8 cellular contexts compared by ENCODE assay signal in the genomic region with DNA sequence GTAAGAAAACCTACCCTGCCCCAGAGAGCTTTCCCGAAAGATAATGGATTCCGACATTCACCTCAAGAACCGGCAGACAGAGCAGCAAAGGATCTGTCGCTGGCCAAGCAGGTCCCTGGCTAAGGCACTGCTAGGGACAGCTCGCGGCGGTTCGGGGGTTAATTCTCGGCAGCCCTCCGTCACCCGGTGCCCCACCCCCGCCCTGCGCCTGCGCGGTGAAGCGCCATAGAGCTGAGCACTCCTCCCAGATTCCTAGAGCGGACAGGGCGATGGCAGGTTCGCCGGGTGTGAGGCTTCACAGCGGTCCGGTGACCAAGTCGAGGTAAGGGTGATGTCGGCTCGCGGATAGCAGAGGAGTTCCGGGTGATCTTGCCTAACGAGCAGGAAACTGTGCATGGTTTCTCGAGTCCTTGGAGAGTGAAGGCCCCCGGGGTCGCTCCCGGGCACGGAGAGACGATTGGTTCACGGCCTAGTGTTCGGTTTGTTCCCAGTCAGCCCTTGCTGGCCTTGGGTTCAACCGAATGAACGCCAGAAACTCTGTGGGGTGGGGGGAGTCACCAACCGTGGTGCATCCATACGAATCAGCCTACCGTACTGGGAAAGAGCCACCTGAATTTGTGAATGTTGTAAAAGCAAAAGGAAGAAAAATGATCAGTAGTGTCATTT. TPM values are rescaled to one million over a fixed set of nuclear protein-coding genes. Genes with fewer than 3 reads are reported as not detected.
A peak's percentile ranks its signal among the peaks of the same experiment; 100 is the strongest.
DNase-seq lines count a peak whose midpoint lies in the region; ATAC-seq, FAIRE-seq and TF ChIP-seq lines count a peak whose summit lies in the region.

A gene (minus strand): TSS at position 160 of the 666 bp plus-strand sequence. CDS start 25,877 bp downstream, outside the sequence.

- no peaks in the 10 kb centered on the region for H3K27me3 ChIP-seq in BLaER1 treated with 17β-estradiol and CSF1 and Interleukin-3, amounts not matched to agents 10 nM and 100 nM
- H3K27me3 ChIP-seq in HepG2 (ENCODE audit: control insufficient read depth in 1 of 2, insufficient read depth in 2 of 2, low read length in 2 of 2), result no peaks in the 10 kb centered on the region; a peak in 1 of 5 replicates

- H2AFZ ChIP-seq in HepG2 (ENCODE audit: low read length), result peak within 1 kb of the TSS; percentile 86

- 0 out of 2 replicates have a peak, but pooled peaks have one; percentile 8 for TF ChIP-seq RAD21 in HepG2 (CRISPR knock-in tag; IDR thresholded peaks at IDR 0.05)

- peaks cover 23 to 29% (median 25%) of the 10 kb centered on the region in 10 experiments for H3K4me1 ChIP-seq in BLaER1 treated with 17β-estradiol and CSF1 and Interleukin-3, amounts not matched to agents 10 nM and 100 nM
- peaks cover 34% of the 10 kb centered on the region for H3K4me1 ChIP-seq in HepG2 (ENCODE audit: insufficient read depth, low read length)

- peak; percentile 86 for ATAC-seq in GM19351 (IDR thresholded peaks at IDR 0.05; ENCODE audit: unreplicated experiment)
- ATAC-seq in HG03521 (IDR thresholded peaks at IDR 0.05; ENCODE audit: unreplicated experiment), result peak; percentile 93
- peak; percentile 99 for ATAC-seq in HepG2

- peak; percentile 96 for DNase-seq in NCI-H748 (lab: John Stamatoyannopoulos, UW; ENCODE audit: unreplicated experiment)
- peak; percentile 92 to 94 for DNase-seq in activated CD4-positive, alpha-beta T cell treated with anti-CD3 and anti-CD28 coated beads, Interleukin-2, amount 50 U/mL, for 24 hours (ENCODE audit: low read depth in 1 of 2, low spot score in 1 of 2)
- DNase-seq in dermis blood vessel endothelial cell, result peak; percentile 98
- peak; percentile 90 for DNase-seq in HepG2 (ENCODE audit: low spot score)
- DNase-seq in stimulated activated CD4-positive, alpha-beta T cell treated with anti-CD3 and anti-CD28 coated beads, Interleukin-4, amount 100 ng/mL, for 1 hour, result peak; percentile 96

- no TSS peak for BruUV-seq in HepG2 (replicated peaks; lab: Mats Ljungman, UMichigan)

- peaks cover 52% of the 10 kb centered on the region for H3K79me2 ChIP-seq in HepG2 (ENCODE audit: insufficient read depth, low read length)

- peak; percentile 85 for FAIRE-seq in HepG2 (lab: Jason Lieb, UNC)

- TF ChIP-seq EP300 in HepG2 (IDR thresholded peaks at IDR 0.05; ENCODE audit: low read depth in 2 of 2, low read length in 2 of 2) (peak; percentile 40 to 65; a peak in 2 of 4 replicates), HepG2 (CRISPR knock-in tag; IDR thresholded peaks at IDR 0.05; ENCODE audit: borderline replicate concordance) (peak; percentile 53)

- in situ Hi-C loops in HepG2 (cut with HindIII; ENCODE audit: extremely low pct_ligation_motif_present, low pct_unique_long_range_greater_than_20kb), result no loop called here

- 2% methylated on average over 14 of the region's 41 CpGs for WGBS in HepG2 (ENCODE audit: low lambda C conversion rate)

- H3K36me3 ChIP-seq in BLaER1 treated with 17β-estradiol and CSF1 and Interleukin-3, amounts not matched to agents 10 nM and 100 nM, result peaks cover 30 to 42% (median 35%) of the 10 kb centered on the region in 11 experiments
- H3K36me3 ChIP-seq in HepG2 (replicated peaks in 1 of 2; ENCODE audit: control insufficient read depth in 1 of 2, insufficient read depth in 2 of 2, low read length in 2 of 2), result peaks cover 3 to 9% of the 10 kb centered on the region in 2 experiments; a peak in 3 of 5 replicates

- H3K9me3 ChIP-seq in BLaER1 treated with 17β-estradiol and CSF1 and Interleukin-3, amounts not matched to agents 10 nM and 100 nM (replicated peaks in 1 of 11), result peaks cover 36 to 49% (median 41%) of the 10 kb centered on the region in 11 experiments
- no peaks in the 10 kb centered on the region for H3K9me3 ChIP-seq in HepG2 (ENCODE audit: low read length)

- POLR2A ChIA-PET in HepG2 (lab: Yijun Ruan, JAX), result interaction anchor here (0.6 to 2.4 kb wide), 14 partner anchors 9 to 682 kb away, joined by 3 to 21 read pairs (median 4); a partner anchor contains a TSS

- CTCF ChIA-PET in HepG2 (lab: Yijun Ruan, JAX; ENCODE audit: low intra/inter-chr PET ratio, low total read pairs), result no interaction called here

- TF ChIP-seq CTCF in HepG2 (CRISPR knock-in tag; IDR thresholded peaks at IDR 0.05), result no peak; the same call in 1 of the 2 replicates

- H3K4me3 ChIP-seq in BLaER1 treated with 17β-estradiol and CSF1 and Interleukin-3, amounts not matched to agents 10 nM and 100 nM, result peak within 1 kb of the TSS; percentile 76 to 85 (median 80)
- H3K4me3 ChIP-seq in HepG2 (replicated peaks in 1 of 3; ENCODE audit: insufficient read depth in 1 of 3, low read depth in 2 of 3, low read length in 3 of 3), result peak within 1 kb of the TSS; percentile 85 to 97 (median 93)

- H3K4me2 ChIP-seq in BLaER1 treated with 17β-estradiol and CSF1 and Interleukin-3, amounts not matched to agents 10 nM and 100 nM, result peak within 1 kb of the TSS; percentile 83 to 97 (median 92)
- peak within 1 kb of the TSS; percentile 86 for H3K4me2 ChIP-seq in HepG2 (ENCODE audit: low read depth, low read length)

- TF ChIP-seq POLR2A in HepG2 (IDR thresholded peaks at IDR 0.05; ENCODE audit: insufficient read depth in 1 of 2, low read depth in 2 of 2, low read length in 2 of 2), result peak; percentile 88 to 94

- H4K20me1 ChIP-seq in BLaER1 treated with 17β-estradiol and CSF1 and Interleukin-3, amounts not matched to agents 10 nM and 100 nM, result peaks cover 0 to 3% (median 0%) of the 10 kb centered on the region in 11 experiments; a peak in 1 of 22 replicates
- no peaks in the 10 kb centered on the region for H4K20me1 ChIP-seq in HepG2 (ENCODE audit: insufficient read depth, low read length)

- H3K9ac ChIP-seq in BLaER1 treated with 17β-estradiol and CSF1 and Interleukin-3, amounts not matched to agents 10 nM and 100 nM, result peak within 1 kb of the TSS; percentile 86 to 94 (median 91)
- peak within 1 kb of the TSS; percentile 96 for H3K9ac ChIP-seq in HepG2 (ENCODE audit: insufficient read depth, low read depth, low read length)

- peak within 1 kb of the TSS; percentile 72 to 93 (median 87) for H3K27ac ChIP-seq in BLaER1 treated with 17β-estradiol and CSF1 and Interleukin-3, amounts not matched to agents 10 nM and 100 nM
- peak within 1 kb of the TSS; percentile 81 for H3K27ac ChIP-seq in HepG2 (ENCODE audit: extremely low read length, insufficient read depth, low read length)

- intact Hi-C loops in HepG2 (cut with micrococcal nuclease; ENCODE audit: unreplicated experiment), result loop anchor here (2.0 kb wide), 2 partner anchors 49 to 55 kb away; a partner anchor contains a TSS

TF ChIP-seq in HepG2, 621 proteins besides CTCF, POLR2A, EP300 and RAD21 (continues in another document):
- no peak; the same call in 1 of the 2 replicates for TF ChIP-seq ZBTB20 (CRISPR knock-in tag; IDR thresholded peaks at IDR 0.05; ENCODE audit: borderline replicate concordance, low read depth)
- TF ChIP-seq NFIC (IDR thresholded peaks at IDR 0.05; ENCODE audit: low read length), result no peak
- TF ChIP-seq NFYC (CRISPR knock-in tag; IDR thresholded peaks at IDR 0.05), result no peak
- TF ChIP-seq NR3C1 (CRISPR knock-in tag; IDR thresholded peaks at IDR 0.05), result no peak
- peak; percentile 97 for TF ChIP-seq KDM5A (IDR thresholded peaks at IDR 0.05; ENCODE audit: borderline replicate concordance, low read length)
- no peak for TF ChIP-seq HOXA7 (CRISPR knock-in tag; IDR thresholded peaks at IDR 0.05)
- TF ChIP-seq MBNL3 (CRISPR knock-in tag; conservative IDR thresholded peaks at IDR 0.05), result no peak

RNA-seq across cellular contexts. Expression of the gene that starts here (rescaled TPM):
- total RNA-seq in dermis blood vessel endothelial cell (14.0 and 16.8 TPM in 2 replicates), HepG2 (2016; rRNA removed; fragmentation: Illumina TruSeq; extraction: Trizol) (6.8 and 7.7 TPM in 2 replicates)
- 1.2 and 1.4 TPM in 2 replicates for total RNA-seq in HepG2 (2016; cell fraction: cytosol; rRNA removed; fragmentation: Illumina TruSeq; extraction: Trizol; ENCODE audit: low read depth)
- total RNA-seq in HepG2 (2016; cell fraction: insoluble cytoplasmic fraction; rRNA removed; fragmentation: Illumina TruSeq; extraction: Trizol), result 6.5 and 8.1 TPM in 2 replicates
- 2.0 and 4.0 TPM in 2 replicates for total RNA-seq in HepG2 (2016; cell fraction: membrane; rRNA removed; fragmentation: Illumina TruSeq; extraction: Trizol)
- 14.6 and 16.7 TPM in 2 replicates for total RNA-seq in HepG2 (2016; cell fraction: nucleus; rRNA removed; fragmentation: Illumina TruSeq; extraction: Trizol)
- 7.4 and 8.2 TPM in 2 replicates for polyA plus RNA-seq in HepG2 (2011; rRNA removed)
- polyA plus RNA-seq in HepG2 (2011; cell fraction: cytosol; rRNA removed), result 2.5 and 3.3 TPM in 2 replicates
- 17.7 and 22.3 TPM in 2 replicates for polyA plus RNA-seq in HepG2 (2011; cell fraction: nucleus; rRNA removed)
- 6.7 and 8.0 TPM in 2 replicates for polyA plus RNA-seq in HepG2 (2012)
- polyA plus RNA-seq in HepG2 (2016; cell fraction: cytosol; fragmentation: Illumina TruSeq; extraction: Trizol; ENCODE audit: low read depth), result 0.31 and 0.35 TPM in 2 replicates
- polyA plus RNA-seq in HepG2 (2016; cell fraction: insoluble cytoplasmic fraction; fragmentation: Illumina TruSeq; extraction: Trizol; ENCODE audit: low read depth), result 5.8 and 6.2 TPM in 2 replicates
- 0.92 and 1.2 TPM in 2 replicates for polyA plus RNA-seq in HepG2 (2016; cell fraction: membrane; fragmentation: Illumina TruSeq; extraction: Trizol; ENCODE audit: low read depth)
- 17.5 and 23.0 TPM in 2 replicates for polyA plus RNA-seq in HepG2 (2016; cell fraction: nucleus; fragmentation: Illumina TruSeq; extraction: Trizol; ENCODE audit: insufficient read depth, low read depth)
- polyA minus RNA-seq in HepG2 (2011; rRNA and poly(A)+ RNA removed; ENCODE audit: low replicate concordance), result 4.0 and 5.4 TPM in 2 replicates
- 4.9 and 5.1 TPM in 2 replicates for polyA minus RNA-seq in HepG2 (2011; cell fraction: cytosol; rRNA and poly(A)+ RNA removed)
- 29.6 and 37.4 TPM in 2 replicates for polyA minus RNA-seq in HepG2 (2011; cell fraction: nucleus; rRNA and poly(A)+ RNA removed)

Comparison
In these comparisons a context has a peak if more than half of its experiments do, and no peak if none do; other contexts are left out.
1. Peak in every context shown above with its lines: DNase-seq, ATAC-seq, H3K4me3 ChIP-seq and H3K27ac ChIP-seq.